Comparison of ENCODE assay signal across 1 cellular context in the genomic region with DNA sequence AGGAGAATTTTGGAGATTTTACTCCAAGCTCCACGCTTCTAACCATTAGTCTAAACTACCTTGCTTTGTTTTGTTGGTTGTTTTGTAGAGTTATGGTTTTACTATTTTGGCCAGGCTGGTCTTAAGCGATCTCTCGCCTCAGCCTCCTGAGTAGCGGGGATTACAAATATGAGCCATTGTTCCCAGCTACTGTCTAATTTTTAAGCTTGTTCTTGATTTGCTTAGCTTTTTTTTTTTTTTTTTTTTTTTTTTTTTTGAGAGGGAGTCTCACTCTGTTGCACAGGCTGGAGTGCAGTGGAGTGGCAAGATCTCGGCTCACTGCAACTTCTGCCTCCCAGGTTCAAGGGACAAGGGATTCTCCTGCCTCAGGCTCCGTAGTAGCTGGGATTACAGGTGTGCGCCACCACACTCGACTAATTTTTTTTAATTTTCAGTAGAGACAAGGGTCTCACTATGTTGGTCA.
A peak's percentile ranks its signal among the peaks of the same experiment; 100 is the strongest.
TF ChIP-seq lines count a peak whose summit lies in the region.

No MANE protein-coding gene starts in this region.

TF ChIP-seq in HepG2, 621 proteins besides CTCF, POLR2A, EP300 and RAD21:
- no peak for TF ChIP-seq FOXM1 (CRISPR knock-in tag; IDR thresholded peaks at IDR 0.05)
- no peak for TF ChIP-seq THAP11 (CRISPR knock-in tag; IDR thresholded peaks at IDR 0.05)
- no peak for TF ChIP-seq THAP9 (CRISPR knock-in tag; IDR thresholded peaks at IDR 0.05; ENCODE audit: borderline replicate concordance)
- TF ChIP-seq NFIC (IDR thresholded peaks at IDR 0.05; ENCODE audit: low read length): peak; percentile 15; the same call in 1 of the 2 replicates
- TF ChIP-seq ESRRA (CRISPR knock-in tag; IDR thresholded peaks at IDR 0.05; ENCODE audit: low read depth): 0 out of 2 replicates have a peak, but pooled peaks have one; percentile 2
- TF ChIP-seq MBD4 (IDR thresholded peaks at IDR 0.05; ENCODE audit: borderline replicate concordance, low read length): 0 out of 2 replicates have a peak, but pooled peaks have one; percentile 51
- peak; percentile 78 for TF ChIP-seq POLR2AphosphoS5 (IDR thresholded peaks at IDR 0.05; ENCODE audit: low read depth, low read length)
- TF ChIP-seq MED8 (CRISPR knock-in tag; IDR thresholded peaks at IDR 0.05; ENCODE audit: insufficient replicate concordance): peak; percentile 14
- peak; percentile 4; the same call in 1 of the 2 replicates for TF ChIP-seq TGIF2 (CRISPR knock-in tag; IDR thresholded peaks at IDR 0.05)
- peak; percentile 53; the same call in 1 of the 2 replicates for TF ChIP-seq ZNF362 (CRISPR knock-in tag; IDR thresholded peaks at IDR 0.05; ENCODE audit: borderline replicate concordance)
- TF ChIP-seq CHD4 (IDR thresholded peaks at IDR 0.05; ENCODE audit: borderline replicate concordance, low read length): 0 out of 2 replicates have a peak, but pooled peaks have one; percentile 52
- TF ChIP-seq SP140L (CRISPR knock-in tag; IDR thresholded peaks at IDR 0.05; ENCODE audit: borderline replicate concordance): peak; percentile 36; the same call in 1 of the 2 replicates
- TF ChIP-seq MIER3 (CRISPR knock-in tag; IDR thresholded peaks at IDR 0.05; ENCODE audit: borderline replicate concordance): peak; percentile 14; the same call in 1 of the 2 replicates
- no peak for TF ChIP-seq ZMAT3 (CRISPR knock-in tag; conservative IDR thresholded peaks at IDR 0.05)
- TF ChIP-seq SMARCE1 (IDR thresholded peaks at IDR 0.05; ENCODE audit: borderline replicate concordance): no peak
- TF ChIP-seq, protein P1, sequence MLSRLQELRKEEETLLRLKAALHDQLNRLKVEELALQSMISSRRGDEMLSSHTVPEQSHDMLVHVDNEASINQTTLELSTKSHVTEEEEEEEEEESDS (CRISPR knock-in tag; IDR thresholded peaks at IDR 0.05; ENCODE audit: borderline replicate concordance): peak; percentile 98
- no peak for TF ChIP-seq KDM1A (CRISPR knock-in tag; IDR thresholded peaks at IDR 0.05)
- no peak for TF ChIP-seq FIP1L1 (IDR thresholded peaks at IDR 0.05; ENCODE audit: borderline replicate concordance, insufficient read depth, low read depth, low read length)
- TF ChIP-seq HDAC1 (CRISPR knock-in tag; IDR thresholded peaks at IDR 0.05): peak; percentile 40; the same call in 1 of the 2 replicates
- TF ChIP-seq HOXA9 (CRISPR knock-in tag; IDR thresholded peaks at IDR 0.05; ENCODE audit: borderline replicate concordance): no peak
- TF ChIP-seq SOX5 (CRISPR knock-in tag; IDR thresholded peaks at IDR 0.05; ENCODE audit: borderline replicate concordance): 0 out of 2 replicates have a peak, but pooled peaks have one; percentile 3
- no peak for TF ChIP-seq ZNF331 (CRISPR knock-in tag; IDR thresholded peaks at IDR 0.05)
- TF ChIP-seq TOPORS (CRISPR knock-in tag; IDR thresholded peaks at IDR 0.05): no peak
- no peak for TF ChIP-seq ZNF512 (CRISPR knock-in tag; IDR thresholded peaks at IDR 0.05)
- TF ChIP-seq ARNT2 (CRISPR knock-in tag; IDR thresholded peaks at IDR 0.05; ENCODE audit: low read depth): 0 out of 2 replicates have a peak, but pooled peaks have one; percentile 0
- TF ChIP-seq AKAP8 (CRISPR knock-in tag; IDR thresholded peaks at IDR 0.05): no peak
- TF ChIP-seq, protein P2, sequence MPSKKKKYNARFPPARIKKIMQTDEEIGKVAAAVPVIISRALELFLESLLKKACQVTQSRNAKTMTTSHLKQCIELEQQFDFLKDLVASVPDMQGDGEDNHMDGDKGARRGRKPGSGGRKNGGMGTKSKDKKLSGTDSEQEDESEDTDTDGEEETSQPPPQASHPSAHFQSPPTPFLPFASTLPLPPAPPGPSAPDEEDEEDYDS (CRISPR knock-in tag; IDR thresholded peaks at IDR 0.05): peak; percentile 57; the same call in 1 of the 2 replicates
- no peak for TF ChIP-seq ZHX2 (IDR thresholded peaks at IDR 0.05; ENCODE audit: low read depth)
- TF ChIP-seq ZHX2 (CRISPR knock-in tag; IDR thresholded peaks at IDR 0.05; ENCODE audit: borderline replicate concordance): no peak
- TF ChIP-seq PHB2 (IDR thresholded peaks at IDR 0.05; ENCODE audit: partially characterized antibody): no peak
- no peak for TF ChIP-seq ZNF335 (CRISPR knock-in tag; IDR thresholded peaks at IDR 0.05)
